ENCODE assay signal across 15 cellular contexts in genomic region chr14:35222324-35222723, GRCh38.
"Had no signal": no experiment of that assay in that cellular context is flagged by ENCODE, and none has a peak within 500 bp of the region (broad histone marks: within the 10 kb centered on the region; RNA-seq: fewer than 3 reads in every experiment).

No MANE protein-coding gene starts in this region.

- H3K27me3 Mint-ChIP-seq: activated CD4-positive, alpha-beta T cell treated with anti-CD3 and anti-CD28 coated beads, Interleukin-2, amount 10 ng/mL, durations not matched to agents 7 days and 5 days had no signal

- H3K9me3 Mint-ChIP-seq: activated CD4-positive, alpha-beta T cell treated with anti-CD3 and anti-CD28 coated beads, Interleukin-2, amount 10 ng/mL, durations not matched to agents 7 days and 5 days; neural progenitor cell; WTC11 had no signal

- H3K4me1 ChIP-seq: adrenal gland, neural progenitor cell, parathyroid adenoma had no signal

- H3K27ac Mint-ChIP-seq: activated CD4-positive, alpha-beta T cell treated with anti-CD3 and anti-CD28 coated beads, Interleukin-2, amount 10 ng/mL, durations not matched to agents 7 days and 5 days; neural progenitor cell; WTC11 had no signal

- H3K27me3 ChIP-seq: adrenal gland, hepatocyte, neural progenitor cell, stomach had no signal

- ATAC-seq: WTC11 had no signal

- H3K4me1 Mint-ChIP-seq: neural progenitor cell had no signal

- H3K36me3 Mint-ChIP-seq: WTC11 had no signal

- H3K9me3 ChIP-seq: adrenal gland, stomach, thoracic aorta had no signal

- H3K36me3 ChIP-seq: adrenal gland, neural progenitor cell, stomach, thoracic aorta had no signal

- H3K4me3 Mint-ChIP-seq: activated CD4-positive, alpha-beta T cell treated with anti-CD3 and anti-CD28 coated beads, Interleukin-2, amount 10 ng/mL, durations not matched to agents 7 days and 5 days; neural progenitor cell; WTC11 had no signal

- H3K27ac ChIP-seq: adrenal gland, epithelial cell of prostate, hepatocyte, neural progenitor cell, parathyroid adenoma, stomach, thoracic aorta had no signal

- H3K4me3 ChIP-seq: adrenal gland, hepatocyte, neural progenitor cell, stomach, thoracic aorta had no signal

- DNase-seq: activated CD4-positive, alpha-beta T cell treated with anti-CD3 and anti-CD28 coated beads, Interleukin-2, amount 10 ng/mL, durations not matched to agents 7 days and 5 days; activated T-cell treated with anti-CD3 and anti-CD28 coated beads, Interleukin-2, amount 50 U/mL, for 48 hours; adrenal gland; caudate nucleus; cortex of kidney; effector memory CD4-positive, alpha-beta T cell; stimulated activated CD4-positive, alpha-beta T cell treated with anti-CD3 and anti-CD28 coated beads, Interleukin-15, amount 100 ng/mL, for 24 hours; stimulated activated CD4-positive, alpha-beta T cell treated with anti-CD3 and anti-CD28 coated beads, Interleukin-4, amount 100 ng/mL, for 24 hours; stomach had no signal
